ENCODE assay signal across 1 cellular context in the genomic region with DNA sequence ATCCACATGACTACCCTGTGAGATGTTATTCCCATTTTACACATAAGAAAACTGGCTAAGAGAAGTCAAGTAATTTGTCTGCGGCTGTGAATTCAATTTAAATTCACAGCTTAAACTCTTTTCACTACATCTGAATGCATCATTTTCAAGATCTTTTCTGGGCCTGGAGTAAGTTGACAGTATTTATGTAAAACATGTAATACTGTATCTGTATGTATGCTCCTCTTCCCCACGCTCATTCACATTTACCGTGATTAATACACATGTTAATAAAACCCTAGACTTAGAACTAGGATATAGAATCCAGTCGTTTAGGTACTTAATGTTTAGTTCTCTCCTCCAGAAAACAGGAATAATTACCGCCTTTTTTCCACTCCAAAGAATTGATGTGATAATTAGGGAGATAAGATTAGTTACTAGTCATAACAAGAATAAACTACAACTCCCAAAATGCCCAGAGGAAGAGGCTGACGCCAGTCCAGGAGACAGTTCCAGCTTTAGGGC.
TF ChIP-seq lines count a peak whose summit lies in the region.

No MANE protein-coding gene starts in this region.

TF ChIP-seq in GM12878, 131 proteins besides CTCF, POLR2A, EP300 and RAD21 (continued from another document):
- TF ChIP-seq E2F8 (IDR thresholded peaks at IDR 0.05; ENCODE audit: low read depth, partially characterized antibody), result no peak
- no peak for TF ChIP-seq HCFC1 (IDR thresholded peaks at IDR 0.05; ENCODE audit: low read length)
- TF ChIP-seq EED (IDR thresholded peaks at IDR 0.05; ENCODE audit: low read depth), result no peak
- TF ChIP-seq CEBPB (IDR thresholded peaks at IDR 0.05; ENCODE audit: borderline replicate concordance in 1 of 2, low read depth in 2 of 2, low read length in 2 of 2), result no peak
- TF ChIP-seq SMC3 (IDR thresholded peaks at IDR 0.05; ENCODE audit: borderline replicate concordance, low read length), result no peak
- TF ChIP-seq, protein P1, sequence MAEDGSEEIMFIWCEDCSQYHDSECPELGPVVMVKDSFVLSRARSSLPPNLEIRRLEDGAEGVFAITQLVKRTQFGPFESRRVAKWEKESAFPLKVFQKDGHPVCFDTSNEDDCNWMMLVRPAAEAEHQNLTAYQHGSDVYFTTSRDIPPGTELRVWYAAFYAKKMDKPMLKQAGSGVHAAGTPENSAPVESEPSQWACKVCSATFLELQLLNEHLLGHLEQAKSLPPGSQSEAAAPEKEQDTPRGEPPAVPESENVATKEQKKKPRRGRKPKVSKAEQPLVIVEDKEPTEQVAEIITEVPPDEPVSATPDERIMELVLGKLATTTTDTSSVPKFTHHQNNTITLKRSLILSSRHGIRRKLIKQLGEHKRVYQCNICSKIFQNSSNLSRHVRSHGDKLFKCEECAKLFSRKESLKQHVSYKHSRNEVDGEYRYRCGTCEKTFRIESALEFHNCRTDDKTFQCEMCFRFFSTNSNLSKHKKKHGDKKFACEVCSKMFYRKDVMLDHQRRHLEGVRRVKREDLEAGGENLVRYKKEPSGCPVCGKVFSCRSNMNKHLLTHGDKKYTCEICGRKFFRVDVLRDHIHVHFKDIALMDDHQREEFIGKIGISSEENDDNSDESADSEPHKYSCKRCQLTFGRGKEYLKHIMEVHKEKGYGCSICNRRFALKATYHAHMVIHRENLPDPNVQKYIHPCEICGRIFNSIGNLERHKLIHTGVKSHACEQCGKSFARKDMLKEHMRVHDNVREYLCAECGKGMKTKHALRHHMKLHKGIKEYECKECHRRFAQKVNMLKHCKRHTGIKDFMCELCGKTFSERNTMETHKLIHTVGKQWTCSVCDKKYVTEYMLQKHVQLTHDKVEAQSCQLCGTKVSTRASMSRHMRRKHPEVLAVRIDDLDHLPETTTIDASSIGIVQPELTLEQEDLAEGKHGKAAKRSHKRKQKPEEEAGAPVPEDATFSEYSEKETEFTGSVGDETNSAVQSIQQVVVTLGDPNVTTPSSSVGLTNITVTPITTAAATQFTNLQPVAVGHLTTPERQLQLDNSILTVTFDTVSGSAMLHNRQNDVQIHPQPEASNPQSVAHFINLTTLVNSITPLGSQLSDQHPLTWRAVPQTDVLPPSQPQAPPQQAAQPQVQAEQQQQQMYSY (CRISPR knock-in tag; IDR thresholded peaks at IDR 0.05), result no peak
- TF ChIP-seq CHD1 (IDR thresholded peaks at IDR 0.05; ENCODE audit: low read depth, low read length), result no peak
- no peak for TF ChIP-seq HDAC6 (IDR thresholded peaks at IDR 0.05; ENCODE audit: unreplicated experiment)
TF ChIP-seq in GM12878: peak in this region for 10.
